ENCODE assay signal across 12 cellular contexts in the genomic region with DNA sequence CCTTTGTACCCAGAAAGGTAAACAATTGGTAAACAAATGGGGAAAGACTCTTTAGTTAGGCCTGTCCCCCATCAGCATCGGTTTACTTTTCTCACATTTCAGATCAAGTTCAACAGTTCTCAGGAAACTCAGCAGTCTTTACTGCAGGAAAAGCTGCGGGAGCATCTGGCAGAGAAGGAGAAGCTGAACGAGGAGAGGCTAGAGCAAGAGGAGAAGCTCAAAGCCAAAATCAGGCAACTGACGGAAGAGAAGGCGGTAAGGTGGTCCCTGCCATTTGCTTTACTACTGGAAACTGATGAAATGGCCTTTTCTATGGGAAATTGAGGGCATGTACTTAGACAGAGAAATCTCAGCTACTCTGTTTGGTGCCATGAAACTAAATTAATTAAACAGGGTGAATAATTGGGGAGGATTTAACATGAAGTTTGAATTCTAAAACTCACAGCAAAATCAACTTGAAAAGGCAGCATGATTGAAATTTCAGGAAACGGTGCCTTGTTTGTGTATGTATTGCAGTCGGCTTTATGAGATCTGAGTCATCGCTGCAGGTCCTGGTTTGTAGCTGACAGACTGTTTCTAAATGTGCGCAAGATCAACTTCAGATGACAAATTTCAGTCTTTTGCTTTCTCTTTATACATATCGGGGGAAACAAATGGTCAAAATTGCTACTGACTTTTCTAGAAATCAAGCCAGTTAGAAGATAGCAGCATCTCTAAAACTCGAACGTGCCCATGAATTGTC.
DNase-seq lines count a peak whose midpoint lies in the region; TF ChIP-seq lines count a peak whose summit lies in the region.
"Had no signal": no experiment of that assay in that cellular context is flagged by ENCODE, and none has a peak within 500 bp of the region (broad histone marks: within the 10 kb centered on the region; RNA-seq: fewer than 3 reads in every experiment).

No MANE protein-coding gene starts in this region.

- no peak overlapping the region for H3K27ac Mint-ChIP-seq in type B pancreatic cell
- H3K27ac Mint-ChIP-seq: WTC11 had no signal

- no peak for TF ChIP-seq CTCF in GM06990 (IDR thresholded peaks at IDR 0.05; ENCODE audit: insufficient read depth, low read length, poor library complexity, severe bottlenecking)
- no peak for TF ChIP-seq CTCF in cardiac fibroblast (IDR thresholded peaks at IDR 0.05; ENCODE audit: low read depth, low read length)
- no peak for TF ChIP-seq CTCF in type B pancreatic cell (conservative IDR thresholded peaks at IDR 0.05)

- DNase-seq in GM06990 (ENCODE audit: extremely low read depth, insufficient read length) (peak; percentile 27), NOMO-1 treated with DMSO at 0.1 percent for 48 hours (lab: John Stamatoyannopoulos, UW; ENCODE audit: unreplicated experiment) (peak; percentile 67), cardiac fibroblast (ENCODE audit: low read depth in 2 of 2) (peak; percentile 39 to 69), non-pigmented ciliary epithelial cell (ENCODE audit: low read depth) (peak; percentile 45), NAMALWA (ENCODE audit: low spot score) (no peak), AG20443 (ENCODE audit: low spot score) (no peak), SHP77 (lab: John Stamatoyannopoulos, UW) (no peak), type B pancreatic cell (ENCODE audit: extremely low spot score, unreplicated experiment) (no peak)
- DNase-seq: NCI-H1694 treated with DMSO at 0.1 percent for 48 hours; stimulated activated CD8-positive, alpha-beta memory T cell treated with anti-CD3 and anti-CD28 coated beads, Interleukin-4, amount 100 ng/mL, for 48 hours had no signal

- H3K36me3 ChIP-seq in GM06990 (ENCODE audit: control insufficient read depth, insufficient read depth, low read length): no peaks in the 10 kb centered on the region
- H3K36me3 ChIP-seq: neutrophil had no signal

- H3K9me3 Mint-ChIP-seq in type B pancreatic cell: no peaks in the 10 kb centered on the region

- H3K4me3 ChIP-seq in GM06990 (replicated peaks; ENCODE audit: low read depth, low read length) (no peak overlapping the region), cardiac fibroblast (replicated peaks in 1 of 2; ENCODE audit: low read depth in 2 of 2, low read length in 2 of 2) (no peak overlapping the region)

- H3K36me3 Mint-ChIP-seq in type B pancreatic cell: peaks cover 3% of the 10 kb centered on the region

- no peak overlapping the region for H3K4me3 Mint-ChIP-seq in type B pancreatic cell
- H3K4me3 Mint-ChIP-seq: WTC11 had no signal

- H3K4me1 Mint-ChIP-seq in type B pancreatic cell (ENCODE audit: unreplicated experiment): peaks cover 30% of the 10 kb centered on the region

- H3K27me3 Mint-ChIP-seq in type B pancreatic cell: peaks cover 3% of the 10 kb centered on the region

- no peaks in the 10 kb centered on the region; the same call in 1 of the 2 replicates for H3K27me3 ChIP-seq in GM06990 (replicated peaks; ENCODE audit: control insufficient read depth, insufficient read depth, low read length)

Comparison
In these comparisons a context has a peak if more than half of its experiments do, and no peak if none do; other contexts are left out.
1. DNase-seq: peak in GM06990 (single experiment), NOMO-1 treated with DMSO at 0.1 percent for 48 hours (single experiment), cardiac fibroblast (2 of 2) and non-pigmented ciliary epithelial cell (single experiment); none in NAMALWA (single experiment), AG20443 (single experiment), SHP77 (0 of 2) and type B pancreatic cell (single experiment).